Comparison of ENCODE assay signal across 11 cellular contexts in the genomic region with DNA sequence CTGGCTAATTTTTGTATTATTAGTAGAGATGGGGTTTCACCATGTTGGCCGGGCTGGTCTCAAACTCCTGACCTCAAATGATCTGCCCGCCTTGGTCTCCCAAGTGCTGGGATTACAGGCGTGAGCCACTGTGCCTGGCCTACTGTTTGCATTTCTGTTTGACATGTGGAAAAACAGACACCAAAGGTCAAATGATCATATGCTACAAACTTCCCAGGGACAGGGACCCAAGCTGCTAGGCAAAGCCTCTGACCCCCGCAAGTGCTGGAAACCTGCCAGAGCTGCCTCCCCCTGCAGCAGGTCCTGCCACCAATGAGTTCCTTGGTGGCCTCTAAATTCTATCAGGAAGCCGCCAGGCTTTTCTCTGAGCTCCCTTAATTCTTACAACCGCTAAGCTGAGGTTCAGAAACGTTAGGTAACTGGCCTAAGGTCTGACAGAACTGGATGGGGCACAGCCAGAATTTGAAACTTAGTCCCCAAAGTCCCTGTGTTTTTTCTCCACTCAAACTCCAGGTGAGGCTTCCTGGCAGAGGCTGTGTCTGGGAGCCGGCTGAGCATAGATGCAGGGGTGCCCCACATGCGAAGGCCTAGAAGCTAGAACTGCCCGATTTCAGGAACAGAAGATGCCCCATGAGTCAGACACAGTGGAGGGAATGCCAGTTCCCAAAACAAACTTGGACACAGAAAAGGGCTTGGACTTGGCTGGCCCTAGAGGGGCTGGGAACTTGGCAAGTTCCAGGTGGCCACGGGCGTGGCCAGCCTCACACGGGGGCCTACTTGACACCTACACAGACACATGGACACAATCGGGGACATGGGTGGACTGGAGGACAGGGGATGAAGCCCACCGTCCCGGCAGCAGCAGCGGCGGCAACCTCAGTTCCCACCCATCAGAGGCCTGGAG. TPM values are rescaled to one million over a fixed set of nuclear protein-coding genes. Genes with fewer than 3 reads are reported as not detected.
A peak's percentile ranks its signal among the peaks of the same experiment; 100 is the strongest.
DNase-seq lines count a peak whose midpoint lies in the region; ATAC-seq, FAIRE-seq and TF ChIP-seq lines count a peak whose summit lies in the region.
"Had no signal": no experiment of that assay in that cellular context is flagged by ENCODE, and none has a peak within 500 bp of the region (broad histone marks: within the 10 kb centered on the region; RNA-seq: fewer than 3 reads in every experiment).

No MANE protein-coding gene starts in this region.

- TF ChIP-seq CTCF in HFFc6 (IDR thresholded peaks at IDR 0.05) (no peak), body of pancreas (IDR thresholded peaks at IDR 0.05) (no peak), keratinocyte (optimal IDR thresholded peaks at IDR 0.05 in 1 of 3, IDR thresholded peaks at IDR 0.05 in 1 of 3, conservative IDR thresholded peaks at IDR 0.05 in 1 of 3; ENCODE audit: extremely low read depth in 1 of 3, insufficient read depth in 2 of 3, low read length in 3 of 3) (no peak), GM10266 (IDR thresholded peaks at IDR 0.05; ENCODE audit: control insufficient read depth, insufficient read depth, low read depth, missing control alignments) (no peak)

- peak overlapping the region; percentile 97 for H3K27ac Mint-ChIP-seq in HFFc6
- peak overlapping the region; percentile 92 for H3K27ac Mint-ChIP-seq in stimulated activated memory B cell treated with anti-CD40 and anti-IgM and Interleukin-4, amounts not matched to agents 10 μg/mL and 1 μg/mL and 100 μg/mL, for 72 hours

- peak; percentile 15 for ATAC-seq in body of pancreas
- no peak for ATAC-seq in stimulated activated memory B cell treated with anti-CD40 and anti-IgM and Interleukin-4, amounts not matched to agents 10 μg/mL and 1 μg/mL and 100 μg/mL, for 72 hours

- H3K4me1 Mint-ChIP-seq in HFFc6 (ENCODE audit: low read depth), result peaks cover 92% of the 10 kb centered on the region
- H3K4me1 Mint-ChIP-seq in stimulated activated memory B cell treated with anti-CD40 and anti-IgM and Interleukin-4, amounts not matched to agents 10 μg/mL and 1 μg/mL and 100 μg/mL, for 72 hours, result peaks cover 86% of the 10 kb centered on the region

- H3K27me3 ChIP-seq in body of pancreas (no peaks in the 10 kb centered on the region), keratinocyte (ENCODE audit: control insufficient read depth, extremely low read depth, insufficient read depth, low read length) (no peaks in the 10 kb centered on the region)

- DNase-seq in HFFc6, result no peak
- DNase-seq in body of pancreas, result no peak
- no peak for DNase-seq in keratinocyte (ENCODE audit: low read depth, low spot score)
- DNase-seq in effector CD8-positive, alpha-beta T cell (lab: John Stamatoyannopoulos, UW), result no peak
- no peak for DNase-seq in activated naive CD4-positive, alpha-beta T cell (lab: John Stamatoyannopoulos, UW)
- no peak for DNase-seq in EL
- DNase-seq in GM10266 (ENCODE audit: extremely low spot score), result no peak
- DNase-seq: NCI-H1436 had no signal

- H3K4me3 ChIP-seq in body of pancreas (no peak overlapping the region), keratinocyte (ENCODE audit: control insufficient read depth in 2 of 3, extremely low read depth in 1 of 3, insufficient read depth in 2 of 3, low read depth in 1 of 3, low read length in 3 of 3) (no peak overlapping the region)

- H3K36me3 Mint-ChIP-seq in HFFc6 (ENCODE audit: low read depth), result peaks cover 61% of the 10 kb centered on the region
- H3K36me3 Mint-ChIP-seq in stimulated activated memory B cell treated with anti-CD40 and anti-IgM and Interleukin-4, amounts not matched to agents 10 μg/mL and 1 μg/mL and 100 μg/mL, for 72 hours, result peaks cover 24% of the 10 kb centered on the region

- H3K27ac ChIP-seq in body of pancreas (peak overlapping the region in 3 of 4 donors; percentile 26 to 56 (median 51)), keratinocyte (ENCODE audit: control insufficient read depth, insufficient read depth, low read length) (peak overlapping the region; percentile 11)
- H3K27ac ChIP-seq: neutrophil had no signal

- dilution Hi-C loops in keratinocyte (cut with MboI; ENCODE audit: extremely low pct_ligation_motif_present, low sequenced_read_pairs), result no loop called here

- no peak overlapping the region for H3K4me2 ChIP-seq in keratinocyte (ENCODE audit: control insufficient read depth, extremely low read depth, insufficient read depth, low read depth, low read length)

- peak overlapping the region; percentile 70 for H3K4me3 Mint-ChIP-seq in HFFc6
- H3K4me3 Mint-ChIP-seq in stimulated activated memory B cell treated with anti-CD40 and anti-IgM and Interleukin-4, amounts not matched to agents 10 μg/mL and 1 μg/mL and 100 μg/mL, for 72 hours, result no peak overlapping the region

- TF ChIP-seq POLR2A in body of pancreas (IDR thresholded peaks at IDR 0.05), result no peak

- FAIRE-seq in keratinocyte (lab: Jason Lieb, UNC), result no peak
- FAIRE-seq: H1 had no signal

- 47 to 64% methylated on average over 10 to 18 of the region's 18 CpGs for WGBS in body of pancreas, 2 donors

- H3K27me3 Mint-ChIP-seq in HFFc6 (ENCODE audit: insufficient read depth), result peaks cover 12% of the 10 kb centered on the region
- no peaks in the 10 kb centered on the region for H3K27me3 Mint-ChIP-seq in stimulated activated memory B cell treated with anti-CD40 and anti-IgM and Interleukin-4, amounts not matched to agents 10 μg/mL and 1 μg/mL and 100 μg/mL, for 72 hours

- intact Hi-C loops in body of pancreas (cut with DNase I), result no loop called here

- peaks cover 11% of the 10 kb centered on the region for H3K9me1 ChIP-seq in keratinocyte (ENCODE audit: control insufficient read depth, extremely low read depth, insufficient read depth, low read length)

- H3K4me1 ChIP-seq in body of pancreas (peaks cover 55% of the 10 kb centered on the region), keratinocyte (ENCODE audit: control insufficient read depth, extremely low read depth, insufficient read depth, low read length) (peaks cover 83% of the 10 kb centered on the region)

- H3K9me3 ChIP-seq in body of pancreas (no peaks in the 10 kb centered on the region), keratinocyte (ENCODE audit: control insufficient read depth, low read depth, low read length) (no peaks in the 10 kb centered on the region)
- H3K9me3 ChIP-seq: neutrophil had no signal

- peaks cover 59% of the 10 kb centered on the region for H4K20me1 ChIP-seq in keratinocyte (ENCODE audit: control insufficient read depth, extremely low read depth, insufficient read depth, low read length)

- peaks cover 99% of the 10 kb centered on the region for H3K79me2 ChIP-seq in keratinocyte (ENCODE audit: control insufficient read depth, insufficient read depth, low read length)

- no peak overlapping the region for H2AFZ ChIP-seq in keratinocyte (ENCODE audit: control insufficient read depth, low read length)

- H3K36me3 ChIP-seq in body of pancreas (replicated peaks in 1 of 2; ENCODE audit: insufficient read depth in 1 of 2, low read depth in 2 of 2) (no peaks in the 10 kb centered on the region), keratinocyte (ENCODE audit: control insufficient read depth in 2 of 2, extremely low read depth in 1 of 2, insufficient read depth in 2 of 2, low read length in 2 of 2) (peaks cover 20 to 60% of the 10 kb centered on the region in 2 experiments)
- H3K36me3 ChIP-seq: neutrophil had no signal

- peak overlapping the region; percentile 24 for H3K9ac ChIP-seq in keratinocyte (ENCODE audit: control insufficient read depth, extremely low read depth, insufficient read depth, low read length)

- no peaks in the 10 kb centered on the region for H3K9me3 Mint-ChIP-seq in HFFc6
- no peaks in the 10 kb centered on the region for H3K9me3 Mint-ChIP-seq in stimulated activated memory B cell treated with anti-CD40 and anti-IgM and Interleukin-4, amounts not matched to agents 10 μg/mL and 1 μg/mL and 100 μg/mL, for 72 hours

RNA-seq across cellular contexts. Expression of gene CSNK1E, which starts 7.4 kb away (rescaled TPM):
- total RNA-seq in HFFc6 (2021; fragmentation: NEBNext Ultra II Directional; extraction: Animal tissue kit (Norgen Biotek cat#: 25700)), result 100 to 1,000 TPM; 166 to 184 (median 172) TPM
- 100 to 1,000 TPM in 1 of 2 donors, 10 to 100 TPM in 1; 63.3 to 172 TPM for total RNA-seq in body of pancreas
- 168 to 229 TPM (median 198 TPM) in 3 replicates for polyA plus RNA-seq in keratinocyte
- 103 TPM for polyA plus RNA-seq in keratinocyte (2011; ENCODE audit: low read depth)
- 156 and 222 TPM in 2 replicates for polyA plus RNA-seq in keratinocyte (2011; cell fraction: cytosol; rRNA removed)
- polyA plus RNA-seq in keratinocyte (2011; cell fraction: nucleus; rRNA removed), result 405 and 521 TPM in 2 replicates
- polyA plus RNA-seq in keratinocyte (2012; ENCODE audit: low replicate concordance), result 138 and 148 TPM in 2 replicates
- 186 to 256 TPM (median 187 TPM) in 3 replicates for polyA minus RNA-seq in keratinocyte
- polyA minus RNA-seq in keratinocyte (2011; cell fraction: cytosol; rRNA and poly(A)+ RNA removed), result 182 TPM
- 122 and 125 TPM in 2 replicates for polyA minus RNA-seq in keratinocyte (2011; cell fraction: nucleus; rRNA and poly(A)+ RNA removed)

RNA-seq across cellular contexts. Expression of gene TMEM184B, which starts 37.1 kb away (rescaled TPM):
- total RNA-seq in HFFc6 (2021; fragmentation: NEBNext Ultra II Directional; extraction: Animal tissue kit (Norgen Biotek cat#: 25700)), result 100 to 1,000 TPM; 104 to 125 (median 111) TPM
- 10 to 100 TPM; 28.7 to 31.4 TPM for total RNA-seq in body of pancreas
- polyA plus RNA-seq in keratinocyte, result 12.8 to 47.3 TPM (median 18.8 TPM) in 3 replicates
- polyA plus RNA-seq in keratinocyte (2011; ENCODE audit: low read depth), result 3.8 TPM
- polyA plus RNA-seq in keratinocyte (2011; cell fraction: cytosol; rRNA removed), result 25.0 and 37.5 TPM in 2 replicates
- 52.2 and 66.1 TPM in 2 replicates for polyA plus RNA-seq in keratinocyte (2011; cell fraction: nucleus; rRNA removed)
- polyA plus RNA-seq in keratinocyte (2012; ENCODE audit: low replicate concordance), result 27.6 and 57.4 TPM in 2 replicates
- polyA minus RNA-seq in keratinocyte, result 25.2 to 78.0 TPM (median 29.0 TPM) in 3 replicates
- polyA minus RNA-seq in keratinocyte (2011; cell fraction: cytosol; rRNA and poly(A)+ RNA removed), result 72.3 TPM
- 35.3 and 44.1 TPM in 2 replicates for polyA minus RNA-seq in keratinocyte (2011; cell fraction: nucleus; rRNA and poly(A)+ RNA removed)
